In genomic region chr9:33014665-33015014, GRCh38 we compare ENCODE assay signal across 25 cellular contexts. TPM values are rescaled to one million over a fixed set of nuclear protein-coding genes. Genes with fewer than 3 reads are reported as not detected.
A peak's percentile ranks its signal among the peaks of the same experiment; 100 is the strongest.
DNase-seq lines count a peak whose midpoint lies in the region; ATAC-seq, FAIRE-seq and TF ChIP-seq lines count a peak whose summit lies in the region.
"Had no signal": no experiment of that assay in that cellular context is flagged by ENCODE, and none has a peak within 500 bp of the region (broad histone marks: within the 10 kb centered on the region; RNA-seq: fewer than 3 reads in every experiment).

No MANE protein-coding gene starts in this region.

- no peaks in the 10 kb centered on the region for H3K27me3 Mint-ChIP-seq in WTC11 (ENCODE audit: low read depth)
- no peaks in the 10 kb centered on the region for H3K27me3 Mint-ChIP-seq in activated naive CD4-positive, alpha-beta T cell treated with anti-CD3 and anti-CD28 coated beads, Interleukin-2, amount 10 ng/mL, durations not matched to agents 7 days and 5 days
- H3K27me3 Mint-ChIP-seq: B cell had no signal

- no peaks in the 10 kb centered on the region for H3K79me2 ChIP-seq in HepG2 (ENCODE audit: insufficient read depth, low read length)

- no peak for TF ChIP-seq RAD21 in HepG2 (CRISPR knock-in tag; IDR thresholded peaks at IDR 0.05)

- no peak for TF ChIP-seq EP300 in HepG2 (IDR thresholded peaks at IDR 0.05; ENCODE audit: low read depth in 2 of 2, low read length in 2 of 2)
- no peak for TF ChIP-seq EP300 in HepG2 (CRISPR knock-in tag; IDR thresholded peaks at IDR 0.05; ENCODE audit: borderline replicate concordance)

- H3K4me2 ChIP-seq in HepG2 (ENCODE audit: low read depth, low read length) = no peak overlapping the region

- H3K9me3 ChIP-seq in HepG2 (ENCODE audit: low read length) (no peaks in the 10 kb centered on the region), right lobe of liver (no peaks in the 10 kb centered on the region)
- H3K9me3 ChIP-seq: SJSA1 had no signal

- no peaks in the 10 kb centered on the region for H3K27me3 ChIP-seq in HepG2 (ENCODE audit: control insufficient read depth in 1 of 2, insufficient read depth in 2 of 2, low read length in 2 of 2)
- H3K27me3 ChIP-seq in right lobe of liver = no peaks in the 10 kb centered on the region
- H3K27me3 ChIP-seq: SJSA1 had no signal

- H3K36me3 Mint-ChIP-seq in WTC11 = no peaks in the 10 kb centered on the region
- no peaks in the 10 kb centered on the region for H3K36me3 Mint-ChIP-seq in activated naive CD4-positive, alpha-beta T cell treated with anti-CD3 and anti-CD28 coated beads, Interleukin-2, amount 10 ng/mL, durations not matched to agents 7 days and 5 days

- 0 out of 2 replicates have a peak, but pooled peaks cover 5% of the 10 kb centered on the region for H4K20me1 ChIP-seq in HepG2 (ENCODE audit: insufficient read depth, low read length)

- H3K4me3 ChIP-seq in HepG2 (replicated peaks in 1 of 3; ENCODE audit: insufficient read depth in 1 of 3, low read depth in 2 of 3, low read length in 3 of 3) (no peak overlapping the region), right lobe of liver (no peak overlapping the region)
- H3K4me3 ChIP-seq: GM23248, SJSA1 had no signal

- no CpG with 5 or more reads among the region's 1 CpG for WGBS in HepG2 (ENCODE audit: low lambda C conversion rate)
- WGBS in right lobe of liver (ENCODE audit: insufficient coverage, low coverage, low lambda C conversion rate, missing lambda C conversion rate) = no CpG with 5 or more reads among the region's 1 CpG

- CTCF ChIA-PET in HepG2 (lab: Yijun Ruan, JAX; ENCODE audit: low intra/inter-chr PET ratio, low total read pairs) = no interaction called here
- CTCF ChIA-PET in WTC11 (lab: Charles Lee) = interaction anchor here (0.8 kb wide), 1 partner anchor 10 kb away, joined by 3 read pairs; the partner anchor contains the start of gene DNAJA1
- CTCF ChIA-PET in activated naive CD4-positive, alpha-beta T cell treated with anti-CD3 and anti-CD28 coated beads, Interleukin-2, amount 10 ng/mL, durations not matched to agents 7 days and 5 days (lab: Charles Lee) = no interaction called here

- H3K9me3 Mint-ChIP-seq in WTC11 = no peaks in the 10 kb centered on the region
- no peaks in the 10 kb centered on the region for H3K9me3 Mint-ChIP-seq in activated naive CD4-positive, alpha-beta T cell treated with anti-CD3 and anti-CD28 coated beads, Interleukin-2, amount 10 ng/mL, durations not matched to agents 7 days and 5 days
- H3K9me3 Mint-ChIP-seq: CD14-positive monocyte had no signal

- H3K4me3 Mint-ChIP-seq in WTC11 = no peak overlapping the region
- no peak overlapping the region for H3K4me3 Mint-ChIP-seq in activated naive CD4-positive, alpha-beta T cell treated with anti-CD3 and anti-CD28 coated beads, Interleukin-2, amount 10 ng/mL, durations not matched to agents 7 days and 5 days
- H3K4me3 Mint-ChIP-seq: B cell, CD14-positive monocyte had no signal

- H3K36me3 ChIP-seq in HepG2 (replicated peaks in 1 of 2; ENCODE audit: control insufficient read depth in 1 of 2, insufficient read depth in 2 of 2, low read length in 2 of 2) = 0 out of 5 replicates have a peak, but pooled peaks cover 0 to under 1% of the 10 kb centered on the region in 2 experiments
- no peaks in the 10 kb centered on the region for H3K36me3 ChIP-seq in right lobe of liver
- H3K36me3 ChIP-seq: SJSA1 had no signal

- DNase-seq in HepG2 (ENCODE audit: low spot score) = peak; percentile 58
- no peak for DNase-seq in right lobe of liver
- no peak for DNase-seq in WTC11 (ENCODE audit: low spot score)
- DNase-seq in medulla oblongata (ENCODE audit: extremely low spot score) = peak; percentile 55
- no peak for DNase-seq in iPS-NIHi7 (ENCODE audit: extremely low spot score)
- no peak for DNase-seq in activated naive CD4-positive, alpha-beta T cell treated with anti-CD3 and anti-CD28 coated beads, Interleukin-2, amount 10 ng/mL, durations not matched to agents 7 days and 5 days
- no peak for DNase-seq in DMS 273 treated with DMSO at 0.1 percent for 48 hours (lab: John Stamatoyannopoulos, UW)
- DNase-seq: DMS79; GM23248; HCEC 1CT; IMR-90; Karpas-422; NCI-H1694; NCI-H2081; NCI-H2171; NCI-H345; NCI-H524; NCI-H774; NK-92 treated with Interleukin-12 subunit alpha and Interleukin-12 subunit beta, amount 100 ng/mL, for 24 hours had no signal

- POLR2A ChIA-PET in HepG2 (lab: Yijun Ruan, JAX) (interaction anchor here (1.2 to 4.0 kb wide), 2 partner anchors 10 to 13 kb away, joined by 4 to 38 read pairs; partner anchors contain the start of genes APTX and DNAJA1), WTC11 (lab: Charles Lee) (interaction anchor here (1.0 kb wide), 2 partner anchors 10 to 13 kb away, joined by 3 to 10 read pairs; partner anchors contain the start of genes APTX and DNAJA1)

- intact Hi-C loops in HepG2 (cut with micrococcal nuclease; ENCODE audit: unreplicated experiment) = no loop called here
- intact Hi-C loops in right lobe of liver (cut with DNase I) = no loop called here

- H3K4me1 ChIP-seq in HepG2 (ENCODE audit: insufficient read depth, low read length) (peaks cover 17% of the 10 kb centered on the region), right lobe of liver (no peaks in the 10 kb centered on the region)
- H3K4me1 ChIP-seq: SJSA1 had no signal

- in situ Hi-C loops in HepG2 (cut with HindIII; ENCODE audit: extremely low pct_ligation_motif_present, low pct_unique_long_range_greater_than_20kb) = no loop called here

- no TSS peak for BruUV-seq in HepG2 (replicated peaks; lab: Mats Ljungman, UMichigan)

- H3K4me1 Mint-ChIP-seq in WTC11 = peaks cover 29% of the 10 kb centered on the region
- no peaks in the 10 kb centered on the region for H3K4me1 Mint-ChIP-seq in activated naive CD4-positive, alpha-beta T cell treated with anti-CD3 and anti-CD28 coated beads, Interleukin-2, amount 10 ng/mL, durations not matched to agents 7 days and 5 days
- H3K4me1 Mint-ChIP-seq: B cell had no signal

- TF ChIP-seq POLR2A in HepG2 (IDR thresholded peaks at IDR 0.05; ENCODE audit: insufficient read depth in 1 of 2, low read depth in 2 of 2, low read length in 2 of 2) = no peak
- no peak for TF ChIP-seq POLR2A in right lobe of liver (IDR thresholded peaks at IDR 0.05)

- ATAC-seq in HepG2 (peak; percentile 92), right lobe of liver (no peak), WTC11 (peak; percentile 50), GM21619 (IDR thresholded peaks at IDR 0.05; ENCODE audit: unreplicated experiment) (no peak)

- peak overlapping the region; percentile 30; the same call in 1 of the 2 replicates for H3K27ac Mint-ChIP-seq in WTC11
- H3K27ac Mint-ChIP-seq in activated naive CD4-positive, alpha-beta T cell treated with anti-CD3 and anti-CD28 coated beads, Interleukin-2, amount 10 ng/mL, durations not matched to agents 7 days and 5 days = no peak overlapping the region
- H3K27ac Mint-ChIP-seq: B cell had no signal

- H3K27ac ChIP-seq in HepG2 (ENCODE audit: extremely low read length, insufficient read depth, low read length) = no peak overlapping the region
- no peak overlapping the region for H3K27ac ChIP-seq in right lobe of liver
- H3K27ac ChIP-seq: GM23248, SJSA1 had no signal

- TF ChIP-seq CTCF in HepG2 (CRISPR knock-in tag; IDR thresholded peaks at IDR 0.05) = no peak
- TF ChIP-seq CTCF in right lobe of liver (IDR thresholded peaks at IDR 0.05) = no peak
- no peak for TF ChIP-seq CTCF in WTC11 (IDR thresholded peaks at IDR 0.05)

- no peak overlapping the region for H2AFZ ChIP-seq in HepG2 (ENCODE audit: low read length)
- H2AFZ ChIP-seq: GM23248 had no signal

- no peak for FAIRE-seq in HepG2 (lab: Jason Lieb, UNC)
- FAIRE-seq: D721Med, RCC 7860 had no signal

- H3K9ac ChIP-seq in HepG2 (ENCODE audit: insufficient read depth, low read depth, low read length) = no peak overlapping the region
- H3K9ac ChIP-seq: GM23248 had no signal

RNA-seq across cellular contexts. Expression of gene DNAJA1, which starts 10.4 kb away (rescaled TPM):
- total RNA-seq in HepG2 (2016; rRNA removed; fragmentation: Illumina TruSeq; extraction: Trizol) (306 and 476 TPM in 2 replicates), right lobe of liver (100 to 1,000 TPM in 2 of 6 experiments, 10 to 100 TPM in 4; 60.1 to 130 (median 93.9) TPM), WTC11 (2021) (74.5 to 96.5 TPM (median 95.6 TPM) in 3 replicates)
- total RNA-seq in HepG2 (2016; cell fraction: cytosol; rRNA removed; fragmentation: Illumina TruSeq; extraction: Trizol; ENCODE audit: low read depth) = 42.9 and 56.4 TPM in 2 replicates
- 309 and 474 TPM in 2 replicates for total RNA-seq in HepG2 (2016; cell fraction: insoluble cytoplasmic fraction; rRNA removed; fragmentation: Illumina TruSeq; extraction: Trizol)
- total RNA-seq in HepG2 (2016; cell fraction: membrane; rRNA removed; fragmentation: Illumina TruSeq; extraction: Trizol) = 79.1 and 92.3 TPM in 2 replicates
- 126 TPM in 2 replicates for total RNA-seq in HepG2 (2016; cell fraction: nucleus; rRNA removed; fragmentation: Illumina TruSeq; extraction: Trizol)
- polyA plus RNA-seq in HepG2 (2011; rRNA removed) = 95.9 and 102 TPM in 2 replicates
- polyA plus RNA-seq in HepG2 (2011; cell fraction: cytosol; rRNA removed) = 43.2 and 82.0 TPM in 2 replicates
- 19.9 and 31.3 TPM in 2 replicates for polyA plus RNA-seq in HepG2 (2011; cell fraction: nucleus; rRNA removed)
- polyA plus RNA-seq in HepG2 (2012) = 102 and 153 TPM in 2 replicates
- 26.1 and 28.0 TPM in 2 replicates for polyA plus RNA-seq in HepG2 (2016; cell fraction: cytosol; fragmentation: Illumina TruSeq; extraction: Trizol; ENCODE audit: low read depth)
- polyA plus RNA-seq in HepG2 (2016; cell fraction: insoluble cytoplasmic fraction; fragmentation: Illumina TruSeq; extraction: Trizol; ENCODE audit: low read depth) = 484 and 519 TPM in 2 replicates
- 42.3 and 49.5 TPM in 2 replicates for polyA plus RNA-seq in HepG2 (2016; cell fraction: membrane; fragmentation: Illumina TruSeq; extraction: Trizol; ENCODE audit: low read depth)
- polyA plus RNA-seq in HepG2 (2016; cell fraction: nucleus; fragmentation: Illumina TruSeq; extraction: Trizol; ENCODE audit: insufficient read depth, low read depth) = 166 and 181 TPM in 2 replicates
- 73.7 and 236 TPM in 2 replicates for polyA minus RNA-seq in HepG2 (2011; rRNA and poly(A)+ RNA removed; ENCODE audit: low replicate concordance)
- 80.4 and 96.1 TPM in 2 replicates for polyA minus RNA-seq in HepG2 (2011; cell fraction: cytosol; rRNA and poly(A)+ RNA removed)
- 51.5 and 96.6 TPM in 2 replicates for polyA minus RNA-seq in HepG2 (2011; cell fraction: nucleus; rRNA and poly(A)+ RNA removed)

RNA-seq across cellular contexts. Expression of gene APTX, which starts 13.2 kb away (rescaled TPM):
- 44.9 and 54.0 TPM in 2 replicates for total RNA-seq in HepG2 (2016; rRNA removed; fragmentation: Illumina TruSeq; extraction: Trizol)
- total RNA-seq in HepG2 (2016; cell fraction: cytosol; rRNA removed; fragmentation: Illumina TruSeq; extraction: Trizol; ENCODE audit: low read depth) = 13.8 and 14.5 TPM in 2 replicates
- total RNA-seq in HepG2 (2016; cell fraction: insoluble cytoplasmic fraction; rRNA removed; fragmentation: Illumina TruSeq; extraction: Trizol) = 42.9 and 56.1 TPM in 2 replicates
- 24.3 and 24.9 TPM in 2 replicates for total RNA-seq in HepG2 (2016; cell fraction: membrane; rRNA removed; fragmentation: Illumina TruSeq; extraction: Trizol)
- total RNA-seq in HepG2 (2016; cell fraction: nucleus; rRNA removed; fragmentation: Illumina TruSeq; extraction: Trizol) = 26.7 and 27.1 TPM in 2 replicates
- polyA plus RNA-seq in HepG2 (2011; rRNA removed) = 22.4 and 23.1 TPM in 2 replicates
- polyA plus RNA-seq in HepG2 (2011; cell fraction: cytosol; rRNA removed) = 13.4 and 19.6 TPM in 2 replicates
- 14.2 and 19.9 TPM in 2 replicates for polyA plus RNA-seq in HepG2 (2011; cell fraction: nucleus; rRNA removed)
- polyA plus RNA-seq in HepG2 (2012) = 27.9 and 33.6 TPM in 2 replicates
- 10.1 and 11.8 TPM in 2 replicates for polyA plus RNA-seq in HepG2 (2016; cell fraction: cytosol; fragmentation: Illumina TruSeq; extraction: Trizol; ENCODE audit: low read depth)
- polyA plus RNA-seq in HepG2 (2016; cell fraction: insoluble cytoplasmic fraction; fragmentation: Illumina TruSeq; extraction: Trizol; ENCODE audit: low read depth) = 53.4 and 56.9 TPM in 2 replicates
- polyA plus RNA-seq in HepG2 (2016; cell fraction: membrane; fragmentation: Illumina TruSeq; extraction: Trizol; ENCODE audit: low read depth) = 20.0 and 20.3 TPM in 2 replicates
- 42.2 and 47.7 TPM in 2 replicates for polyA plus RNA-seq in HepG2 (2016; cell fraction: nucleus; fragmentation: Illumina TruSeq; extraction: Trizol; ENCODE audit: insufficient read depth, low read depth)
- polyA minus RNA-seq in HepG2 (2011; rRNA and poly(A)+ RNA removed; ENCODE audit: low replicate concordance) = 14.2 and 29.7 TPM in 2 replicates
- 7.2 and 11.6 TPM in 2 replicates for polyA minus RNA-seq in HepG2 (2011; cell fraction: cytosol; rRNA and poly(A)+ RNA removed)
- polyA minus RNA-seq in HepG2 (2011; cell fraction: nucleus; rRNA and poly(A)+ RNA removed) = 34.4 and 47.7 TPM in 2 replicates
- 10 to 100 TPM; 11.4 to 23.2 (median 15.3) TPM for total RNA-seq in right lobe of liver
- 36.7 to 40.0 TPM (median 39.0 TPM) in 3 replicates for total RNA-seq in WTC11 (2021)

Comparison
In these comparisons a context has a peak if more than half of its experiments do, and no peak if none do; other contexts are left out.
1. ATAC-seq: peak in HepG2 (single experiment) and WTC11 (single experiment); none in right lobe of liver (0 of 4) and GM21619 (single experiment).
2. DNase-seq: peak in HepG2 (single experiment) and medulla oblongata (single experiment); none in right lobe of liver (0 of 3), WTC11 (single experiment), iPS-NIHi7 (single experiment), activated naive CD4-positive, alpha-beta T cell treated with anti-CD3 and anti-CD28 coated beads, Interleukin-2, amount 10 ng/mL, durations not matched to agents 7 days and 5 days (single experiment) and DMS 273 treated with DMSO at 0.1 percent for 48 hours (single experiment).
3. Of the 50 proteins assayed by ChIP-seq in both HepG2 and WTC11: peak only in HepG2: ZNF263; only in WTC11: none; in both: none; in neither: 49.